17 cellular contexts compared by ENCODE assay signal in genomic region chr9:98323831-98324135, GRCh38.
"Had no signal": no experiment of that assay in that cellular context is flagged by ENCODE, and none has a peak within 500 bp of the region (broad histone marks: within the 10 kb centered on the region; RNA-seq: fewer than 3 reads in every experiment).

No MANE protein-coding gene starts in this region.

- H3K4me3 Mint-ChIP-seq: immature natural killer cell; naive thymus-derived CD4-positive, alpha-beta T cell; stimulated activated effector memory CD8-positive, alpha-beta T cell treated with anti-CD3 and anti-CD28 coated beads, Interleukin-12 subunit alpha, Interleukin-12 subunit beta, amount 100 ng/mL, for 72 hours; type B pancreatic cell had no signal

- H2AFZ ChIP-seq: parathyroid adenoma had no signal

- ATAC-seq: mucosa of descending colon; naive thymus-derived CD4-positive, alpha-beta T cell had no signal

- H3K4me2 ChIP-seq: smooth muscle cell had no signal

- H3K4me3 ChIP-seq: ascending aorta, esophagus squamous epithelium, left ventricle myocardium inferior, mucosa of descending colon, right lobe of liver, smooth muscle cell, testis had no signal

- H3K4me1 ChIP-seq: ascending aorta, esophagus squamous epithelium, left ventricle myocardium inferior, parathyroid adenoma, right lobe of liver, testis had no signal

- H3K27me3 ChIP-seq: ascending aorta, esophagus squamous epithelium, right lobe of liver, testis had no signal

- H3K27ac Mint-ChIP-seq: immature natural killer cell; naive thymus-derived CD4-positive, alpha-beta T cell; stimulated activated effector memory CD8-positive, alpha-beta T cell treated with anti-CD3 and anti-CD28 coated beads, Interleukin-12 subunit alpha, Interleukin-12 subunit beta, amount 100 ng/mL, for 72 hours; type B pancreatic cell had no signal

- H3K79me2 ChIP-seq: parathyroid adenoma had no signal

- H3K9me3 Mint-ChIP-seq: immature natural killer cell; naive thymus-derived CD4-positive, alpha-beta T cell; stimulated activated effector memory CD8-positive, alpha-beta T cell treated with anti-CD3 and anti-CD28 coated beads, Interleukin-12 subunit alpha, Interleukin-12 subunit beta, amount 100 ng/mL, for 72 hours; type B pancreatic cell had no signal

- H3K27ac ChIP-seq: ascending aorta, esophagus squamous epithelium, left ventricle myocardium inferior, parathyroid adenoma, right lobe of liver, testis had no signal

- H3K36me3 ChIP-seq: ascending aorta, esophagus squamous epithelium, left ventricle myocardium inferior, right lobe of liver had no signal

- H3K4me1 Mint-ChIP-seq: immature natural killer cell; stimulated activated effector memory CD8-positive, alpha-beta T cell treated with anti-CD3 and anti-CD28 coated beads, Interleukin-12 subunit alpha, Interleukin-12 subunit beta, amount 100 ng/mL, for 72 hours had no signal

- H3K36me3 Mint-ChIP-seq: immature natural killer cell; naive thymus-derived CD4-positive, alpha-beta T cell; stimulated activated effector memory CD8-positive, alpha-beta T cell treated with anti-CD3 and anti-CD28 coated beads, Interleukin-12 subunit alpha, Interleukin-12 subunit beta, amount 100 ng/mL, for 72 hours; type B pancreatic cell had no signal

- H3K9me3 ChIP-seq: ascending aorta, esophagus squamous epithelium, left ventricle myocardium inferior, mucosa of descending colon, right lobe of liver, testis had no signal

- H3K9ac ChIP-seq: parathyroid adenoma had no signal

- DNase-seq: activated CD4-positive, alpha-beta T cell treated with anti-CD3 and anti-CD28 coated beads, Interleukin-2, amount 50 U/mL, for 48 hours; activated naive CD4-positive, alpha-beta T cell treated with anti-CD3 and anti-CD28 coated beads, Interleukin-2, amount 50 U/mL, for 16 hours; activated T-cell treated with anti-CD3 and anti-CD28 coated beads, Interleukin-2, amount 50 U/mL, for 1 hour; effector CD4-positive, alpha-beta T cell; esophagus squamous epithelium; immature natural killer cell; left ventricle myocardium inferior; mucosa of descending colon; naive thymus-derived CD4-positive, alpha-beta T cell; right lobe of liver; stimulated activated CD4-positive, alpha-beta T cell treated with anti-CD3 and anti-CD28 coated beads, Interleukin-4, amount 100 ng/mL, for 24 hours; testis had no signal
